1 cellular context compared by ENCODE assay signal in the genomic region with DNA sequence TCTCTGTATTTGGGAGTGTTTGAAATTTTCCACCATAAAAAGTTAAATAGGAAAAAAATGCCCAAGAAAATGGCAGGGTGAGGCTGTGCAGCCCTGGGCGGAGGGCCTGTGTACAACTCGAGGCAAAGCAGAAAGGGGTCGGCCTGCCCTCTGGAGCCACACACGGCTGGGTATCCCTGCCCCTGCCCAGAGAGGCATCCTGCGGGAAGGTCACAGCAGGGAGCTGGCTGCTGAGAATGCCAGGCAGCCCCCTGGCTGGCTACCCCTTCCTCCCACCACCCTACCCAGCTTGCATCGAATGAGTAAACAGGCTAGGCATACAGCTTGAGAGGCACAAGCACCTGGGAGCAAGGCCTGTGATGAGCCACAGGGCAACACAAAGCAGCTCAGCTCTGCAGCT.
TF ChIP-seq lines count a peak whose summit lies in the region.

No MANE protein-coding gene starts in this region.

TF ChIP-seq in HepG2, 621 proteins besides CTCF, POLR2A, EP300 and RAD21:
- TF ChIP-seq, protein P1, sequence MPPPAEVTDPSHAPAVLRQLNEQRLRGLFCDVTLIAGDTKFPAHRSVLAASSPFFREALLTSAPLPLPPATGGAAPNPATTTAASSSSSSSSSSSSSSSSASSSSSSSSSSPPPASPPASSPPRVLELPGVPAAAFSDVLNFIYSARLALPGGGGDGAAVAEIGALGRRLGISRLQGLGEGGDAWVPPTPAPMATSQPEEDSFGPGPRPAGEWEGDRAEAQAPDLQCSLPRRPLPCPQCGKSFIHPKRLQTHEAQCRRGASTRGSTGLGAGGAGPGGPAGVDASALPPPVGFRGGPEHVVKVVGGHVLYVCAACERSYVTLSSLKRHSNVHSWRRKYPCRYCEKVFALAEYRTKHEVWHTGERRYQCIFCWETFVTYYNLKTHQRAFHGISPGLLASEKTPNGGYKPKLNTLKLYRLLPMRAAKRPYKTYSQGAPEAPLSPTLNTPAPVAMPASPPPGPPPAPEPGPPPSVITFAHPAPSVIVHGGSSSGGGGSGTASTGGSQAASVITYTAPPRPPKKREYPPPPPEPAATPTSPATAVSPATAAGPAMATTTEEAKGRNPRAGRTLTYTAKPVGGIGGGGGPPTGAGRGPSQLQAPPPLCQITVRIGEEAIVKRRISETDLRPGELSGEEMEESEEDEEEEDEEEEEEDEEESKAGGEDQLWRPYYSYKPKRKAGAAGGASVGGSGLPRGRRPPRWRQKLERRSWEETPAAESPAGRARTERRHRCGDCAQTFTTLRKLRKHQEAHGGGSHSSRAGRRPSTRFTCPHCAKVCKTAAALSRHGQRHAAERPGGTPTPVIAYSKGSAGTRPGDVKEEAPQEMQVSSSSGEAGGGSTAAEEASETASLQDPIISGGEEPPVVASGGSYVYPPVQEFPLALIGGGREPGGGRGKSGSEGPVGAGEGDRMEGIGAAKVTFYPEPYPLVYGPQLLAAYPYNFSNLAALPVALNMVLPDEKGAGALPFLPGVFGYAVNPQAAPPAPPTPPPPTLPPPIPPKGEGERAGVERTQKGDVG (CRISPR knock-in tag; IDR thresholded peaks at IDR 0.05; ENCODE audit: borderline replicate concordance) = no peak
- TF ChIP-seq, protein P2, sequence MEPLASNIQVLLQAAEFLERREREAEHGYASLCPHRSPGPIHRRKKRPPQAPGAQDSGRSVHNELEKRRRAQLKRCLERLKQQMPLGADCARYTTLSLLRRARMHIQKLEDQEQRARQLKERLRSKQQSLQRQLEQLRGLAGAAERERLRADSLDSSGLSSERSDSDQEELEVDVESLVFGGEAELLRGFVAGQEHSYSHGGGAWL (CRISPR knock-in tag; IDR thresholded peaks at IDR 0.05) = no peak
- TF ChIP-seq DNMT3B (CRISPR knock-in tag; conservative IDR thresholded peaks at IDR 0.05) (no peak), GMEB2 (CRISPR knock-in tag; IDR thresholded peaks at IDR 0.05; ENCODE audit: low read depth) (no peak), ZNF710 (CRISPR knock-in tag; IDR thresholded peaks at IDR 0.05; ENCODE audit: borderline replicate concordance) (no peak), NFIB (CRISPR knock-in tag; IDR thresholded peaks at IDR 0.05; ENCODE audit: borderline replicate concordance) (no peak), MED8 (CRISPR knock-in tag; IDR thresholded peaks at IDR 0.05; ENCODE audit: insufficient replicate concordance) (no peak)
